ENCODE assay signal across 10 cellular contexts in the genomic region with DNA sequence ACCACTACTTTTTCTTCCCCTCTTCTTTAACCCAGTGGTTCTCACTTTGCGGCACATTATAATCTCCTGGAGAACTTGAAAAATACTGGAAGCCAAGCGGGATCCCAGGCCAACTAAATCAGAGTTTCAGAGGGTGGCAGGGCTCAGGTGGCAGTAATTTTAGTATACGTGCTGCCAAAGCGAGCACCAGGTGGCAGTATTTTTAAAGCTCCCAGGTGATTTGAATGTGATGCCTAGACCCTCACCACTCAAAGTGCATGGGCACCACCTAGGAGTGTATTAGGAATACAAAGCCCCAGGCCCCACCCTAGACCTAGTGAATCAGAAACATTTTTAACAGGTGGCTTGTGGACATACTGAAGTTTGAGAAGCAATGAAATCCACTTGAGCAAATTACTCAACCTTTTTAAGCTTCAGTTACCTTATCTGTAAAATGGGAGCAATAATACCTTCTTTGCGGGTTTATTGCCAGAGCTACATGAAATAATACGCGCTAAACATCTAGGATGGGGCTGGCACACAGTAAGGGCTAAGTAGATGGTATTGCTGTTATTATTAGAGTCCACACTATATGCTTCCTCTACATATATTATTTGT. TPM values are rescaled to one million over a fixed set of nuclear protein-coding genes. Genes with fewer than 3 reads are reported as not detected.
DNase-seq lines count a peak whose midpoint lies in the region; ATAC-seq, FAIRE-seq and TF ChIP-seq lines count a peak whose summit lies in the region.
"Had no signal": no experiment of that assay in that cellular context is flagged by ENCODE, and none has a peak within 500 bp of the region (broad histone marks: within the 10 kb centered on the region; RNA-seq: fewer than 3 reads in every experiment).

No MANE protein-coding gene starts in this region.

- H3K36me3 Mint-ChIP-seq in activated CD4-positive, alpha-beta memory T cell treated with anti-CD3 and anti-CD28 coated beads for 36 hours: no peaks in the 10 kb centered on the region
- H3K36me3 Mint-ChIP-seq in activated CD4-positive, alpha-beta memory T cell treated with anti-CD3 and anti-CD28 coated beads, Interleukin-2, amount 10 ng/mL, durations not matched to agents 7 days and 5 days (ENCODE audit: low read depth): peaks cover 3% of the 10 kb centered on the region
- no peaks in the 10 kb centered on the region for H3K36me3 Mint-ChIP-seq in activated naive CD4-positive, alpha-beta T cell treated with anti-CD3 and anti-CD28 coated beads, Interleukin-2, amount 10 ng/mL, durations not matched to agents 7 days and 5 days

- 46 to 51% methylated on average over 7 of the region's 7 CpGs for WGBS in pancreas, 2 donors

- H3K4me1 ChIP-seq in pancreas (peaks cover 0 to 3% (median 3%) of the 10 kb centered on the region in 3 donors), uterus (no peaks in the 10 kb centered on the region)

- POLR2A ChIA-PET in activated CD4-positive, alpha-beta memory T cell treated with anti-CD3 and anti-CD28 coated beads for 36 hours (lab: Charles Lee): no interaction called here
- POLR2A ChIA-PET in activated CD4-positive, alpha-beta memory T cell treated with anti-CD3 and anti-CD28 coated beads, Interleukin-2, amount 10 ng/mL, durations not matched to agents 7 days and 5 days (lab: Charles Lee): no interaction called here

- H3K4me3 ChIP-seq in pancreas (no peak overlapping the region), uterus (no peak overlapping the region)
- H3K4me3 ChIP-seq: Peyer's patch had no signal

- H3K27me3 Mint-ChIP-seq in activated CD4-positive, alpha-beta memory T cell treated with anti-CD3 and anti-CD28 coated beads for 36 hours: peaks cover 2% of the 10 kb centered on the region
- H3K27me3 Mint-ChIP-seq in activated CD4-positive, alpha-beta memory T cell treated with anti-CD3 and anti-CD28 coated beads, Interleukin-2, amount 10 ng/mL, durations not matched to agents 7 days and 5 days: peaks cover 4% of the 10 kb centered on the region
- H3K27me3 Mint-ChIP-seq in activated naive CD4-positive, alpha-beta T cell treated with anti-CD3 and anti-CD28 coated beads, Interleukin-2, amount 10 ng/mL, durations not matched to agents 7 days and 5 days: peaks cover 8% of the 10 kb centered on the region

- H3K36me3 ChIP-seq in pancreas (peaks cover 0 to 4% (median 0%) of the 10 kb centered on the region in 3 donors), uterus (no peaks in the 10 kb centered on the region)
- H3K36me3 ChIP-seq: Peyer's patch had no signal

- H3K9me3 ChIP-seq in pancreas: no peaks in the 10 kb centered on the region
- no peaks in the 10 kb centered on the region for H3K9me3 ChIP-seq in uterus
- H3K9me3 ChIP-seq: Peyer's patch had no signal

- peak; percentile 27 for DNase-seq in activated CD4-positive, alpha-beta memory T cell treated with anti-CD3 and anti-CD28 coated beads for 36 hours
- no peak for DNase-seq in activated CD4-positive, alpha-beta memory T cell treated with anti-CD3 and anti-CD28 coated beads, Interleukin-2, amount 10 ng/mL, durations not matched to agents 7 days and 5 days
- DNase-seq in NCI-H1436 treated with DMSO at 0.1 percent for 48 hours (lab: John Stamatoyannopoulos, UW) (peak; percentile 23), pancreas (peak in 3 of 6 donors; percentile 20 to 43 (median 23)), uterus (no peak), EL (no peak), DMS79 treated with DMSO at 0.1 percent for 48 hours (lab: John Stamatoyannopoulos, UW) (no peak)
- peak; percentile 51 for DNase-seq in activated naive CD4-positive, alpha-beta T cell treated with anti-CD3 and anti-CD28 coated beads, Interleukin-2, amount 10 ng/mL, durations not matched to agents 7 days and 5 days

- FAIRE-seq in pancreas (lab: Jason Lieb, UNC): no peak

- H3K27me3 ChIP-seq in pancreas (no peaks in the 10 kb centered on the region), uterus (no peaks in the 10 kb centered on the region)
- H3K27me3 ChIP-seq: Peyer's patch had no signal

- ATAC-seq in pancreas: peak; percentile 57 to 78 (median 73)

- H3K27ac Mint-ChIP-seq in activated CD4-positive, alpha-beta memory T cell treated with anti-CD3 and anti-CD28 coated beads for 36 hours: no peak overlapping the region
- no peak overlapping the region for H3K27ac Mint-ChIP-seq in activated CD4-positive, alpha-beta memory T cell treated with anti-CD3 and anti-CD28 coated beads, Interleukin-2, amount 10 ng/mL, durations not matched to agents 7 days and 5 days
- no peak overlapping the region for H3K27ac Mint-ChIP-seq in activated naive CD4-positive, alpha-beta T cell treated with anti-CD3 and anti-CD28 coated beads, Interleukin-2, amount 10 ng/mL, durations not matched to agents 7 days and 5 days

- TF ChIP-seq CTCF in pancreas (IDR thresholded peaks at IDR 0.05) (peak in 1 of 4 donors; percentile 17), uterus (IDR thresholded peaks at IDR 0.05) (no peak)

- H3K4me3 Mint-ChIP-seq in activated CD4-positive, alpha-beta memory T cell treated with anti-CD3 and anti-CD28 coated beads for 36 hours: no peak overlapping the region
- H3K4me3 Mint-ChIP-seq in activated CD4-positive, alpha-beta memory T cell treated with anti-CD3 and anti-CD28 coated beads, Interleukin-2, amount 10 ng/mL, durations not matched to agents 7 days and 5 days: no peak overlapping the region
- H3K4me3 Mint-ChIP-seq in activated naive CD4-positive, alpha-beta T cell treated with anti-CD3 and anti-CD28 coated beads, Interleukin-2, amount 10 ng/mL, durations not matched to agents 7 days and 5 days: no peak overlapping the region

- TF ChIP-seq POLR2A in uterus (IDR thresholded peaks at IDR 0.05): no peak

- H3K4me1 Mint-ChIP-seq in activated CD4-positive, alpha-beta memory T cell treated with anti-CD3 and anti-CD28 coated beads for 36 hours (ENCODE audit: low read depth): no peaks in the 10 kb centered on the region
- H3K4me1 Mint-ChIP-seq in activated CD4-positive, alpha-beta memory T cell treated with anti-CD3 and anti-CD28 coated beads, Interleukin-2, amount 10 ng/mL, durations not matched to agents 7 days and 5 days: no peaks in the 10 kb centered on the region
- H3K4me1 Mint-ChIP-seq in activated naive CD4-positive, alpha-beta T cell treated with anti-CD3 and anti-CD28 coated beads, Interleukin-2, amount 10 ng/mL, durations not matched to agents 7 days and 5 days: no peaks in the 10 kb centered on the region

- H3K27ac ChIP-seq in pancreas: no peak overlapping the region
- no peak overlapping the region for H3K27ac ChIP-seq in uterus
- H3K27ac ChIP-seq: epithelial cell of prostate, Peyer's patch had no signal

- CTCF ChIA-PET in activated CD4-positive, alpha-beta memory T cell treated with anti-CD3 and anti-CD28 coated beads for 36 hours (lab: Charles Lee): interaction anchor here (0.7 to 2.5 kb wide), 6 partner anchors 9 to 327 kb away, joined by 3 to 9 read pairs (median 4); no protein-coding TSS in a partner anchor
- CTCF ChIA-PET in activated CD4-positive, alpha-beta memory T cell treated with anti-CD3 and anti-CD28 coated beads, Interleukin-2, amount 10 ng/mL, durations not matched to agents 7 days and 5 days (lab: Charles Lee): interaction anchor here (0.6 to 2.3 kb wide), 9 partner anchors 8 to 410 kb away, joined by 3 to 9 read pairs (median 3); partner anchors contain the start of gene B3GALNT1
- CTCF ChIA-PET in activated naive CD4-positive, alpha-beta T cell treated with anti-CD3 and anti-CD28 coated beads, Interleukin-2, amount 10 ng/mL, durations not matched to agents 7 days and 5 days (lab: Charles Lee): interaction anchor here (0.7 to 2.6 kb wide), 9 partner anchors 8 to 178 kb away, joined by 3 to 12 read pairs (median 4); partner anchors contain the start of gene B3GALNT1

- intact Hi-C loops in activated CD4-positive, alpha-beta memory T cell treated with anti-CD3 and anti-CD28 coated beads for 36 hours (cut with micrococcal nuclease): loop anchor here (1.0 to 5.0 kb wide), 3 partner anchors 125 to 325 kb away; partner anchors contain the start of gene NMD3
- intact Hi-C loops in pancreas (cut with DNase I): loop anchor here in 1 of 3 donors (10.0 kb wide), 1 partner anchor 328 kb away; no protein-coding TSS in a partner anchor
- intact Hi-C loops in uterus (cut with DNase I; ENCODE audit: low total_unique reads): no loop called here

- H3K9me3 Mint-ChIP-seq in activated CD4-positive, alpha-beta memory T cell treated with anti-CD3 and anti-CD28 coated beads for 36 hours: no peaks in the 10 kb centered on the region
- H3K9me3 Mint-ChIP-seq in activated CD4-positive, alpha-beta memory T cell treated with anti-CD3 and anti-CD28 coated beads, Interleukin-2, amount 10 ng/mL, durations not matched to agents 7 days and 5 days: no peaks in the 10 kb centered on the region
- no peaks in the 10 kb centered on the region for H3K9me3 Mint-ChIP-seq in activated naive CD4-positive, alpha-beta T cell treated with anti-CD3 and anti-CD28 coated beads, Interleukin-2, amount 10 ng/mL, durations not matched to agents 7 days and 5 days

RNA-seq across cellular contexts. Expression of gene B3GALNT1, which starts 8.3 kb away (rescaled TPM):
- total RNA-seq in activated CD4-positive, alpha-beta memory T cell treated with anti-CD3 and anti-CD28 coated beads for 36 hours: 1 to 10 TPM in 1 of 2 experiments, under 1 TPM in 1; 0.56 to 1.6 TPM
- total RNA-seq in activated CD4-positive, alpha-beta memory T cell treated with anti-CD3 and anti-CD28 coated beads, Interleukin-2, amount 10 ng/mL, durations not matched to agents 7 days and 5 days: 1 to 10 TPM; 3.9 to 4.1 TPM
- 1 to 10 TPM; 4.2 to 7.7 (median 5.0) TPM for total RNA-seq in pancreas
- 1 to 10 TPM; 2.0 to 5.7 TPM for polyA plus RNA-seq in pancreas
- total RNA-seq in uterus: 10 to 100 TPM in 3 of 4 donors, under 1 TPM in 1; 0.77 to 85.1 (median 14.8) TPM

Comparison
In these comparisons a context has a peak if more than half of its experiments do, and no peak if none do; other contexts are left out.
1. DNase-seq: peak in activated CD4-positive, alpha-beta memory T cell treated with anti-CD3 and anti-CD28 coated beads for 36 hours (single experiment), NCI-H1436 treated with DMSO at 0.1 percent for 48 hours (single experiment) and activated naive CD4-positive, alpha-beta T cell treated with anti-CD3 and anti-CD28 coated beads, Interleukin-2, amount 10 ng/mL, durations not matched to agents 7 days and 5 days (single experiment); none in activated CD4-positive, alpha-beta memory T cell treated with anti-CD3 and anti-CD28 coated beads, Interleukin-2, amount 10 ng/mL, durations not matched to agents 7 days and 5 days (single experiment), uterus (0 of 2), EL (single experiment) and DMS79 treated with DMSO at 0.1 percent for 48 hours (single experiment).